In genomic region chr3:37308247-37308646, GRCh38 we compare ENCODE assay signal across 8 cellular contexts.
DNase-seq lines count a peak whose midpoint lies in the region; ATAC-seq and TF ChIP-seq lines count a peak whose summit lies in the region.

No MANE protein-coding gene starts in this region.

- no peak overlapping the region for H2BK120ac ChIP-seq in IMR-90 (ENCODE audit: low read depth, low read length)

- H2BK15ac ChIP-seq in IMR-90 (ENCODE audit: low read depth, low read length) = no peak overlapping the region

- H2AFZ ChIP-seq in IMR-90 (replicated peaks; ENCODE audit: low read length, poor library complexity) = no peak overlapping the region

- H3K4me3 ChIP-seq in IMR-90 (ENCODE audit: insufficient read depth, low read depth, low read length) (no peak overlapping the region), lower lobe of right lung (no peak overlapping the region)

- H3K9ac ChIP-seq in IMR-90 (ENCODE audit: low read depth, low read length) = no peak overlapping the region

- no peak overlapping the region for H3K18ac ChIP-seq in IMR-90 (ENCODE audit: low read depth, low read length)

- peaks cover 4% of the 10 kb centered on the region; the same call in 1 of the 2 replicates for H3K4me1 ChIP-seq in IMR-90 (ENCODE audit: control insufficient read depth, insufficient read depth, low read length)
- peaks cover 12% of the 10 kb centered on the region for H3K4me1 ChIP-seq in lower lobe of right lung

- no peak overlapping the region for H4K8ac ChIP-seq in IMR-90 (ENCODE audit: low read depth in 2 of 2, low read length in 2 of 2)

- POLR2A ChIA-PET in IMR-90 (lab: Charles Lee; ENCODE audit: unreplicated experiment) = no interaction called here

- H3K4ac ChIP-seq in IMR-90 (ENCODE audit: low read depth, low read length) = no peak overlapping the region

- no peak for TF ChIP-seq POLR2A in IMR-90 (IDR thresholded peaks at IDR 0.05; ENCODE audit: low read depth, low read length)

- WGBS in IMR-90 (ENCODE audit: extremely low coverage in 2 of 2, insufficient read length in 1 of 2), 2 experiments = 100% methylated on average over 1 of the region's 2 CpGs; no CpG with 5 or more reads in 1 of the 2 experiments

- in situ Hi-C loops in IMR-90 (cut with MboI; ENCODE audit: low sequenced_read_pairs) = no loop called here

- no peaks in the 10 kb centered on the region for H3K27me3 ChIP-seq in IMR-90 (ENCODE audit: control insufficient read depth, insufficient read depth, low read length)
- no peaks in the 10 kb centered on the region for H3K27me3 ChIP-seq in lower lobe of right lung (ENCODE audit: low read depth)

- dilution Hi-C loops in IMR-90 (cut with HindIII; ENCODE audit: low sequenced_read_pairs, unreplicated experiment) = no loop called here

- no peak overlapping the region for H4K91ac ChIP-seq in IMR-90 (ENCODE audit: insufficient read depth, low read depth, low read length)

- H3K27ac ChIP-seq in IMR-90 (ENCODE audit: insufficient read depth, low read length) (no peak overlapping the region), lower lobe of right lung (no peak overlapping the region)

- no peak overlapping the region for H2BK5ac ChIP-seq in IMR-90 (ENCODE audit: low read depth, low read length, poor library complexity, severe bottlenecking)

- no peak for TF ChIP-seq RAD21 in IMR-90 (IDR thresholded peaks at IDR 0.05; ENCODE audit: low read length)

- no TSS peak for BruUV-seq in IMR-90 (replicated peaks; lab: Mats Ljungman, UMichigan)

- peak; percentile 70 for ATAC-seq in IMR-90 (ENCODE audit: low read depth)
- ATAC-seq in lower lobe of right lung = no peak
- no peak for ATAC-seq in GM19324 (IDR thresholded peaks at IDR 0.05; ENCODE audit: low FRiP score, unreplicated experiment)

- H4K5ac ChIP-seq in IMR-90 (ENCODE audit: low read depth, low read length) = no peak overlapping the region

- no peak overlapping the region for H3K56ac ChIP-seq in IMR-90 (ENCODE audit: extremely low read depth, insufficient read depth, low read length)

- no peak overlapping the region for H2BK20ac ChIP-seq in IMR-90 (ENCODE audit: low read depth, low read length)

- no peaks in the 10 kb centered on the region; the same call in none of the 2 replicates for H3K36me3 ChIP-seq in IMR-90 (ENCODE audit: control insufficient read depth, insufficient read depth, low read length)
- H3K36me3 ChIP-seq in lower lobe of right lung = peaks cover 25% of the 10 kb centered on the region

- H3K79me1 ChIP-seq in IMR-90 (ENCODE audit: low read depth in 1 of 2, low read length in 2 of 2) = peaks cover 7 to 30% of the 10 kb centered on the region in 2 experiments; a peak in 3 of 4 replicates

- peak; percentile 41 for DNase-seq in D341Med (ENCODE audit: low spot score)
- DNase-seq in IMR-90 = peak; percentile 27
- DNase-seq in amniotic stem cell (lab: John Stamatoyannopoulos, UW) = peak; percentile 14
- DNase-seq in lower lobe of right lung = no peak
- no peak for DNase-seq in stimulated activated CD4-positive, alpha-beta T cell treated with anti-CD3 and anti-CD28 coated beads, Interleukin-4, amount 100 ng/mL, for 1 hour
- DNase-seq in cerebellar nuclear complex (lab: John Stamatoyannopoulos, UW) = no peak
- no peak for DNase-seq in NCI-H1048 (lab: John Stamatoyannopoulos, UW)

- H3K4me2 ChIP-seq in IMR-90 (ENCODE audit: low read depth, low read length) = no peak overlapping the region

- peaks cover 9% of the 10 kb centered on the region; the same call in 1 of the 2 replicates for H4K20me1 ChIP-seq in IMR-90 (ENCODE audit: insufficient read depth, low read length)

- no peak overlapping the region for H3K23ac ChIP-seq in IMR-90 (ENCODE audit: low read depth, low read length)

- TF ChIP-seq CTCF in IMR-90 (conservative IDR thresholded peaks at IDR 0.05; ENCODE audit: low read depth, low read length) (peak; percentile 51), lower lobe of right lung (IDR thresholded peaks at IDR 0.05) (peak; percentile 34)

- CTCF ChIA-PET in IMR-90 (lab: Yijun Ruan, JAX) = interaction anchor here (0.6 to 1.3 kb wide), 4 partner anchors 17 to 926 kb away, joined by 3 to 4 read pairs (median 3); no protein-coding TSS in a partner anchor

- intact Hi-C loops in IMR-90 (cut with micrococcal nuclease) (no loop called here), lower lobe of right lung (cut with DNase I) (no loop called here)

- H3K9me3 ChIP-seq in IMR-90 (ENCODE audit: control insufficient read depth, insufficient read depth, low read length) (no peaks in the 10 kb centered on the region), lower lobe of right lung (no peaks in the 10 kb centered on the region)

- H3K9me1 ChIP-seq in IMR-90 (ENCODE audit: insufficient read depth, low read length) = no peaks in the 10 kb centered on the region; the same call in 1 of the 2 replicates

- H2AK9ac ChIP-seq in IMR-90 (replicated peaks; ENCODE audit: low read depth, low read length, poor library complexity) = no peak overlapping the region

- H3K14ac ChIP-seq in IMR-90 (replicated peaks; ENCODE audit: low read depth, low read length) = no peak overlapping the region

- no peak overlapping the region for H2AK5ac ChIP-seq in IMR-90 (ENCODE audit: low read depth, low read length)

TF ChIP-seq in IMR-90, 13 proteins besides CTCF, POLR2A, EP300 and RAD21:
- TF ChIP-seq MAFK (IDR thresholded peaks at IDR 0.05; ENCODE audit: low read depth, low read length) = no peak
- peak; percentile 25; the same call in 1 of the 2 replicates for TF ChIP-seq SMC3 (IDR thresholded peaks at IDR 0.05; ENCODE audit: low read depth, low read length)
TF ChIP-seq in IMR-90: peak in this region for 1.

Comparison
In these comparisons a context has a peak if more than half of its experiments do, and no peak if none do; other contexts are left out.
1. DNase-seq: peak in D341Med (single experiment), IMR-90 (single experiment) and amniotic stem cell (single experiment); none in lower lobe of right lung (single experiment), stimulated activated CD4-positive, alpha-beta T cell treated with anti-CD3 and anti-CD28 coated beads, Interleukin-4, amount 100 ng/mL, for 1 hour (single experiment), cerebellar nuclear complex (0 of 2) and NCI-H1048 (single experiment).